In genomic region chr3:13535905-13536304, GRCh38 we compare ENCODE assay signal across 17 cellular contexts. TPM values are rescaled to one million over a fixed set of nuclear protein-coding genes. Genes with fewer than 3 reads are reported as not detected.
DNase-seq lines count a peak whose midpoint lies in the region; ATAC-seq and TF ChIP-seq lines count a peak whose summit lies in the region.
"Had no signal": no experiment of that assay in that cellular context is flagged by ENCODE, and none has a peak within 500 bp of the region (broad histone marks: within the 10 kb centered on the region; RNA-seq: fewer than 3 reads in every experiment).

No MANE protein-coding gene starts in this region.

- H2AFZ ChIP-seq in hepatocyte: no peak overlapping the region

- H3K4me2 ChIP-seq in hepatocyte: no peak overlapping the region

- H3K4me1 ChIP-seq in esophagus muscularis mucosa (peaks cover 7 to 63% (median 34%) of the 10 kb centered on the region in 4 donors), hepatocyte (ENCODE audit: insufficient read depth) (no peaks in the 10 kb centered on the region)

- no peak for TF ChIP-seq EP300 in esophagus muscularis mucosa (IDR thresholded peaks at IDR 0.05)

- H3K27me3 ChIP-seq in esophagus muscularis mucosa (peaks cover 0 to 41% (median 0%) of the 10 kb centered on the region in 4 donors), hepatocyte (no peaks in the 10 kb centered on the region)
- H3K27me3 ChIP-seq: upper lobe of left lung had no signal

- no peaks in the 10 kb centered on the region for H4K20me1 ChIP-seq in hepatocyte (ENCODE audit: insufficient read depth, poor library complexity, severe bottlenecking)

- intact Hi-C loops in esophagus muscularis mucosa (cut with DNase I) (no loop called here), posterior cingulate gyrus (cut with DNase I) (no loop called here)

- DNase-seq in DMS 273 treated with DMSO at 0.1 percent for 48 hours (lab: John Stamatoyannopoulos, UW) (peak; percentile 88), NCI-H524 treated with DMSO at 0.1 percent for 48 hours (lab: John Stamatoyannopoulos, UW) (peak; percentile 68), esophagus muscularis mucosa (ENCODE audit: extremely low spot score) (no peak), posterior cingulate gyrus (peak; percentile 28 to 90 (median 44)), T-helper 1 cell (no peak), omental fat pad (ENCODE audit: low spot score) (no peak), hepatocyte (ENCODE audit: low spot score) (no peak)
- DNase-seq: activated CD4-positive, alpha-beta T cell treated with anti-CD3 and anti-CD28 coated beads, Interleukin-2, amount 50 U/mL, for 48 hours; activated T-cell treated with anti-CD3 and anti-CD28 coated beads for 4 hours; kidney glomerular epithelial cell; NCI-H1105 treated with DMSO at 0.1 percent for 48 hours; retina; stimulated activated naive B cell treated with anti-CD40 and anti-IgM and Interleukin-4, amounts not matched to agents 10 μg/mL and 1 μg/mL and 100 μg/mL, for 72 hours had no signal

- H3K9me3 ChIP-seq in esophagus muscularis mucosa (no peaks in the 10 kb centered on the region), hepatocyte (ENCODE audit: low read depth) (no peaks in the 10 kb centered on the region)
- H3K9me3 ChIP-seq: upper lobe of left lung had no signal

- TF ChIP-seq CTCF in esophagus muscularis mucosa (IDR thresholded peaks at IDR 0.05) (no peak), omental fat pad (IDR thresholded peaks at IDR 0.05) (no peak), hepatocyte (IDR thresholded peaks at IDR 0.05; ENCODE audit: poor library complexity) (no peak)

- no peak for TF ChIP-seq POLR2A in esophagus muscularis mucosa (IDR thresholded peaks at IDR 0.05; ENCODE audit: low read depth)

- H3K36me3 ChIP-seq in esophagus muscularis mucosa: no peaks in the 10 kb centered on the region
- H3K36me3 ChIP-seq in hepatocyte (replicated peaks; ENCODE audit: insufficient read depth, low read depth): no peaks in the 10 kb centered on the region
- H3K36me3 ChIP-seq: upper lobe of left lung had no signal

- H3K9me2 ChIP-seq in hepatocyte (replicated peaks; ENCODE audit: insufficient read depth): no peaks in the 10 kb centered on the region

- WGBS in esophagus muscularis mucosa: 57% methylated on average over 7 of the region's 9 CpGs
- 74% methylated on average over 9 of the region's 9 CpGs for WGBS in hepatocyte (ENCODE audit: low lambda C conversion rate, missing lambda C conversion rate)

- H3K4me3 ChIP-seq in esophagus muscularis mucosa: no peak overlapping the region
- no peak overlapping the region for H3K4me3 ChIP-seq in hepatocyte
- H3K4me3 ChIP-seq: upper lobe of left lung had no signal

- no peaks in the 10 kb centered on the region for H3K79me2 ChIP-seq in hepatocyte

- peak overlapping the region; percentile 18 to 48 (median 40) for H3K27ac ChIP-seq in esophagus muscularis mucosa (replicated peaks in 1 of 4)
- H3K27ac ChIP-seq in hepatocyte: no peak overlapping the region
- H3K27ac ChIP-seq: upper lobe of left lung had no signal

- ATAC-seq in HG03095 (IDR thresholded peaks at IDR 0.05; ENCODE audit: unreplicated experiment) (no peak), omental fat pad (ENCODE audit: low FRiP score) (no peak)
- ATAC-seq: natural killer cell treated with Interleukin-12 subunit alpha and Interleukin-12 subunit beta and Interleukin-15 and Interleukin-18, amount 100 ng/mL, for 72 hours; stimulated activated naive B cell treated with anti-CD40 and anti-IgM and Interleukin-4, amounts not matched to agents 10 μg/mL and 1 μg/mL and 100 μg/mL, for 72 hours had no signal

RNA-seq across cellular contexts. Expression of gene FBLN2, which starts 13.0 kb away (rescaled TPM):
- total RNA-seq in esophagus muscularis mucosa (100 to 1,000 TPM; 130 to 244 (median 136) TPM), omental fat pad (100 to 1,000 TPM; 156 to 568 (median 187) TPM), hepatocyte (73.8 and 75.8 TPM in 2 replicates)
- polyA plus RNA-seq in hepatocyte: 76.2 and 85.6 TPM in 2 replicates
- total RNA-seq: natural killer cell treated with Interleukin-12 subunit alpha and Interleukin-12 subunit beta and Interleukin-15 and Interleukin-18, amount 100 ng/mL, for 72 hours; T-helper 1 cell treated with Interleukin-12 subunit alpha and Interleukin-12 subunit beta and Interleukin-4 antibody, amounts not matched to agents 30 ng/mL and 1 ng/mL, for 36 hours had no signal

RNA-seq across cellular contexts. Expression of gene HDAC11, which starts 55.8 kb away (rescaled TPM):
- total RNA-seq in esophagus muscularis mucosa (10 to 100 TPM; 15.8 to 41.0 (median 32.2) TPM), omental fat pad (10 to 100 TPM in 1 of 4 donors, 1 to 10 TPM in 3; 5.9 to 22.2 (median 9.3) TPM), hepatocyte (8.1 and 8.4 TPM in 2 replicates)
- polyA plus RNA-seq in hepatocyte: 12.3 and 17.2 TPM in 2 replicates

Comparison
In these comparisons a context has a peak if more than half of its experiments do, and no peak if none do; other contexts are left out.
1. DNase-seq: peak in DMS 273 treated with DMSO at 0.1 percent for 48 hours (single experiment), NCI-H524 treated with DMSO at 0.1 percent for 48 hours (single experiment) and posterior cingulate gyrus (10 of 10); none in esophagus muscularis mucosa (single experiment), T-helper 1 cell (0 of 5), omental fat pad (single experiment) and hepatocyte (single experiment).